1 cellular context compared by ENCODE assay signal in genomic region chr13:75492389-75492788, GRCh38.
TF ChIP-seq lines count a peak whose summit lies in the region.

No MANE protein-coding gene starts in this region.

TF ChIP-seq in H1, 55 proteins besides CTCF, POLR2A, EP300 and RAD21:
- TF ChIP-seq PHF8 (conservative IDR thresholded peaks at IDR 0.05; ENCODE audit: low read depth, low read length) (no peak), CHD2 (IDR thresholded peaks at IDR 0.05; ENCODE audit: low read length) (no peak), CHD1 (IDR thresholded peaks at IDR 0.05; ENCODE audit: low read depth, low read length) (no peak), CEBPB (IDR thresholded peaks at IDR 0.05; ENCODE audit: low read depth, low read length) (peak; percentile 76), FOSL1 (IDR thresholded peaks at IDR 0.05; ENCODE audit: insufficient read depth, low read depth, low read length) (no peak), RFX5 (IDR thresholded peaks at IDR 0.05; ENCODE audit: borderline replicate concordance, low read depth, low read length) (no peak), RXRA (IDR thresholded peaks at IDR 0.05; ENCODE audit: insufficient read depth, low read depth, low read length) (no peak)
